Comparison of ENCODE assay signal across 25 cellular contexts in the genomic region with DNA sequence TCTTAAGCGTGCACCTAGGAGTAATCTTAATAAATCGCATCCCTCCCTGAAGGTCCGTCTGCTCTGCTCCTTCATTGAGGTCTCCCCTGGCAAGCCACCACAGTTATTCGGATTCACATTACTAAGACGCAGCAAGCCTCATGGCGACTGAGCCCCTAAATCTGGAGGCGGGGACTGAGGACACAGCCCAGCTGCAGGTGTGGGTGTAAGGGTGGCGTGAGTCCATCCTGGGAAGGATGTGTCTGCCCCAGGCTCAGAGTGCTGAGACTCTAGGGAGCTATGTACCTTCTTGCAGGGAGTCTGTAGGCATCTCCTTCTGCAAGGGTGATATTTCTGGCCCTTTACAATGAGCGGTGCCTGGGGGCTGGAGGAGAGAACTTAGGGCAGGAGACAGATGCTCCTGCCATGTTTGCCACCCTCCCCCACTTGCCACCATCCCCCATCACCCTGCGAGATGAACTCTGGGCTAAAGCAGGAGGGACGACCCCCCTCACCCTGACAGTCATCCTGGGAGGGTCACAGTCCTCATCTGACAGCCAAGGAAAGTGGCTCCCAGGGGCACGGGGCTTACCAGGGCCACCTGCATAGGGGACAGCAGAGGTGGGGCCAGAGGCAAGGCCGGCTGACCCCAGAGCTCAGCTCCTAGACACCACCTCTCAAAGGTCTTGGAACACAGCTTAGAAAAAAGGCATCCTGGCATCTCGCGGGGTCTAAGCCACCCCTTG.
"Had no signal": no experiment of that assay in that cellular context is flagged by ENCODE, and none has a peak within 500 bp of the region (broad histone marks: within the 10 kb centered on the region; RNA-seq: fewer than 3 reads in every experiment).

No MANE protein-coding gene starts in this region.

- H3K4me1 ChIP-seq: adrenal gland, lower lobe of right lung, pancreas, vagina had no signal

- DNase-seq: activated B cell treated with CpG ODN at 0.5 μM for 24 hours; activated CD4-positive, alpha-beta T cell treated with anti-CD3 and anti-CD28 coated beads, Interleukin-2, amount 50 U/mL, for 1 hour; activated CD8-positive, alpha-beta T cell treated with anti-CD3 and anti-CD28 coated beads for 36 hours; activated naive CD4-positive, alpha-beta T cell; activated naive CD8-positive, alpha-beta T cell treated with anti-CD3 and anti-CD28 coated beads for 36 hours; activated T-cell treated with anti-CD3 and anti-CD28 coated beads, Interleukin-2, amount 50 U/mL, for 4 hours; brain microvascular endothelial cell; caudate nucleus; cortex of kidney; foreskin fibroblast; kidney glomerular epithelial cell; lower lobe of right lung; mesenchymal stem cell; natural killer cell; right cardiac atrium; stimulated activated CD4-positive, alpha-beta T cell treated with anti-CD3 and anti-CD28 coated beads, Interleukin-4, amount 100 ng/mL, for 24 hours; T-helper 2 cell had no signal

- ATAC-seq: activated CD8-positive, alpha-beta T cell treated with anti-CD3 and anti-CD28 coated beads for 36 hours; activated T-cell treated with anti-CD3 and anti-CD28 coated beads, Interleukin-2, amount 50 U/mL, for 4 hours; activated T-helper 17 cell treated with anti-CD3 and anti-CD28 coated beads, Interleukin-2, amount 50 U/mL, for 72 hours; left lobe of liver; lower lobe of right lung; natural killer cell; pancreas; right cardiac atrium; stimulated activated effector memory CD8-positive, alpha-beta T cell treated with anti-CD3 and anti-CD28 coated beads, Interleukin-12 subunit alpha, Interleukin-12 subunit beta, amount 100 ng/mL, for 72 hours had no signal

- H3K27me3 ChIP-seq: adrenal gland, brain microvascular endothelial cell, neutrophil, pancreas, vagina had no signal

- H3K4me3 ChIP-seq: adrenal gland, lower lobe of right lung, pancreas, skin epidermis, vagina had no signal

- H3K9me3 ChIP-seq: adrenal gland, lower lobe of right lung, neutrophil, pancreas, vagina had no signal

- H3K27ac ChIP-seq: adrenal gland, brain microvascular endothelial cell, lower lobe of right lung, neutrophil, pancreas, skin epidermis, vagina had no signal

- H3K36me3 ChIP-seq: adrenal gland, brain microvascular endothelial cell, lower lobe of right lung, neutrophil, pancreas, vagina had no signal
